28 cellular contexts compared by ENCODE assay signal in the genomic region with DNA sequence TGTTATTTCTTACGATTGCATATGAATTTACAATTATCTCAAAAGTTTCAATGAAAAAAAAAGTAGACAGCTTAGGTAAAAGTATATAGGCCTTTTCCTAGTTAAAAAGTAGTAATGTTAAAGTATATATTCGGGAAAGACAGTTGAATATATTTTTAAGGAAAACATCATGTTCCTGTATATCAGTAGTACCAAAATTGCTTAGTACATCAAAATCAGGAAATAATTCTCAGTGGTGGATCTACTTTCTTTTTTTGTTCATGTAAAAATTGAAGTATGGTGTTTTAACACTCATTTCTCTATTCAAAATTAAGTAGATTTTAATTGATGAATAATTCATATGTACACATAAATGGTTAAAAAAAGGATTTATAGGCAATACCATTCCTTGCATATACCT.
"Had no signal": no experiment of that assay in that cellular context is flagged by ENCODE, and none has a peak within 500 bp of the region (broad histone marks: within the 10 kb centered on the region; RNA-seq: fewer than 3 reads in every experiment).

No MANE protein-coding gene starts in this region.

- H3K27ac Mint-ChIP-seq: neural progenitor cell; progenitor cell of endocrine pancreas; stimulated activated naive B cell treated with anti-CD40 and anti-IgM and Interleukin-4, amounts not matched to agents 10 μg/mL and 1 μg/mL and 100 μg/mL, for 72 hours had no signal

- FAIRE-seq: urothelium cell line had no signal

- H3K4me1 ChIP-seq: parathyroid adenoma, stomach, vagina had no signal

- DNase-seq: naive thymus-derived CD4-positive, alpha-beta T cell; occipital lobe; ovary; posterior cingulate gyrus; psoas muscle; stimulated activated CD4-positive, alpha-beta T cell treated with anti-CD3 and anti-CD28 coated beads, Interleukin-15, amount 100 ng/mL, for 24 hours; stimulated activated CD4-positive, alpha-beta T cell treated with anti-CD3 and anti-CD28 coated beads, Interleukin-2, amount 100 ng/mL, for 24 hours; stimulated activated CD4-positive, alpha-beta T cell treated with anti-CD3 and anti-CD28 coated beads, Interleukin-2, amount 100 ng/mL, for 48 hours; stimulated activated CD4-positive, alpha-beta T cell treated with anti-CD3 and anti-CD28 coated beads, Interleukin-4, amount 100 ng/mL, for 24 hours; stimulated activated naive B cell treated with anti-CD40 and anti-IgM and Interleukin-4, amounts not matched to agents 10 μg/mL and 1 μg/mL and 100 μg/mL, for 72 hours; stimulated activated naive CD4-positive, alpha-beta T cell treated with Interleukin-2 at 50 U/mL for 16 hours; stomach; thyroid gland; trophoblast cell; upper lobe of left lung had no signal

- H3K9ac ChIP-seq: neural progenitor cell, parathyroid adenoma had no signal

- H3K4me3 Mint-ChIP-seq: naive thymus-derived CD4-positive, alpha-beta T cell; nephron; neural progenitor cell; stimulated activated effector memory CD8-positive, alpha-beta T cell treated with anti-CD3 and anti-CD28 coated beads, Interleukin-12 subunit alpha, Interleukin-12 subunit beta, amount 100 ng/mL, for 72 hours; stimulated activated naive B cell treated with anti-CD40 and anti-IgM and Interleukin-4, amounts not matched to agents 10 μg/mL and 1 μg/mL and 100 μg/mL, for 72 hours; stimulated activated naive CD8-positive, alpha-beta T cell treated with anti-CD3 and anti-CD28 coated beads, Interleukin-15, Interleukin-2, amounts not matched to agents 100 ng/mL and 50 ng/mL, for 24 hours had no signal

- H3K4me2 ChIP-seq: neural progenitor cell had no signal

- H3K27me3 ChIP-seq: neural progenitor cell, ovary, stomach, thyroid gland, tibial nerve, upper lobe of left lung, vagina had no signal

- H3K9me3 ChIP-seq: ovary, psoas muscle, stomach, thoracic aorta, thyroid gland, tibial nerve, upper lobe of left lung, vagina had no signal

- H2AFZ ChIP-seq: neural progenitor cell, parathyroid adenoma had no signal

- H3K36me3 ChIP-seq: ovary, thoracic aorta, thyroid gland had no signal

- H3K27me3 Mint-ChIP-seq: naive thymus-derived CD4-positive, alpha-beta T cell; progenitor cell of endocrine pancreas; stimulated activated naive B cell treated with anti-CD40 and anti-IgM and Interleukin-4, amounts not matched to agents 10 μg/mL and 1 μg/mL and 100 μg/mL, for 72 hours; stimulated activated naive CD8-positive, alpha-beta T cell treated with anti-CD3 and anti-CD28 coated beads, Interleukin-15, Interleukin-2, amounts not matched to agents 100 ng/mL and 50 ng/mL, for 24 hours had no signal

- H3K4me3 ChIP-seq: neural progenitor cell, ovary, psoas muscle, skin epidermis, stomach, thoracic aorta, thyroid gland, tibial nerve, upper lobe of left lung, vagina had no signal

- ATAC-seq: naive thymus-derived CD4-positive, alpha-beta T cell; psoas muscle; right cardiac atrium; sciatic nerve; stimulated activated effector memory CD8-positive, alpha-beta T cell treated with anti-CD3 and anti-CD28 coated beads, Interleukin-12 subunit alpha, Interleukin-12 subunit beta, amount 100 ng/mL, for 72 hours; stimulated activated naive B cell treated with anti-CD40 and anti-IgM and Interleukin-4, amounts not matched to agents 10 μg/mL and 1 μg/mL and 100 μg/mL, for 72 hours had no signal

- H3K27ac ChIP-seq: ovary, parathyroid adenoma, skin epidermis, stomach, thyroid gland, upper lobe of left lung, vagina had no signal

- H3K79me2 ChIP-seq: parathyroid adenoma had no signal

- H3K9me3 Mint-ChIP-seq: naive thymus-derived CD4-positive, alpha-beta T cell; nephron; neural progenitor cell; stimulated activated effector memory CD8-positive, alpha-beta T cell treated with anti-CD3 and anti-CD28 coated beads, Interleukin-12 subunit alpha, Interleukin-12 subunit beta, amount 100 ng/mL, for 72 hours; stimulated activated naive B cell treated with anti-CD40 and anti-IgM and Interleukin-4, amounts not matched to agents 10 μg/mL and 1 μg/mL and 100 μg/mL, for 72 hours; stimulated activated naive CD8-positive, alpha-beta T cell treated with anti-CD3 and anti-CD28 coated beads, Interleukin-15, Interleukin-2, amounts not matched to agents 100 ng/mL and 50 ng/mL, for 24 hours had no signal

- H3K4me1 Mint-ChIP-seq: stimulated activated effector memory CD8-positive, alpha-beta T cell treated with anti-CD3 and anti-CD28 coated beads, Interleukin-12 subunit alpha, Interleukin-12 subunit beta, amount 100 ng/mL, for 72 hours had no signal
